ENCODE assay signal across 2 cellular contexts in the genomic region with DNA sequence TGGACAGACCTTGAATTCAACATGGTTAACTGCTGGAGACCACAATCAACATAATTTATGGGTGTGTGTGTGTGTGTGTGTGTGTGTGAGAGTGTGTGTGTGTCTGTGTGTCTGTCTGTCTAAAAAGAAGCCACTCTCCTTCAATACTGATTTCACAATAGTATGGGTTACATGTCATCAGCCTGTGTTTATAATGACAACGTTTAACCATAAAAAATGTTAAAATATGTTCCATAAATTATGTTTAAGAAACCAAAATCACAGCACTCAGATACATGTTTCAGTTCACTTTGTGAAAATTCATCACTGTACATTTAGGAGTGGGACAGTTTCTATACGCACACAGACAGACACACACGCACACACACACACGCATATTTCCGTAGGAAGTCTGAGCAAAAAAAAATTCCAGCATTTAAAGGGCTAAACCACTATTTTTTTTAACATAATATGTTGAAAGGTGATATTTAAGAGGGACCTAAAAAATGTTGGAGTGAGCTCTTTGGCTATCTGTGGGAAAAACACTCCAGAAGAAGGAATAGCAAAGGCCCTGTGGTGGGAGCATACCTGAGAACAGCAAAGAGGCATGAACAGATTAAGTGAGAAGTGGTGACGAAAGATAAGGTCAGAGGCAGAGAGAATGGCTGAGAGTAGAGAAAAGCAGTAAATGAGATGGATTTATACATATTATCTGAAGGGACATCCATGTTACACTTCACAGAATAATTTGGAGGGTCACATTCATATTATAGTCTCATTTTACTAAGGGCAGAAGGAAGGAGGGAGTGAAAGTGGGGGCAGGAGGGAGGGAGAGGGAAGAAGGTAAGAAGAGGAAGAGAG.
A peak's percentile ranks its signal among the peaks of the same experiment; 100 is the strongest.
TF ChIP-seq lines count a peak whose summit lies in the region.

No MANE protein-coding gene starts in this region.

TF ChIP-seq in HEK293T, 16 proteins besides CTCF, POLR2A, EP300 and RAD21:
- TF ChIP-seq LEF1 (IDR thresholded peaks at IDR 0.05; ENCODE audit: borderline replicate concordance), result no peak
- TF ChIP-seq, protein P1, sequence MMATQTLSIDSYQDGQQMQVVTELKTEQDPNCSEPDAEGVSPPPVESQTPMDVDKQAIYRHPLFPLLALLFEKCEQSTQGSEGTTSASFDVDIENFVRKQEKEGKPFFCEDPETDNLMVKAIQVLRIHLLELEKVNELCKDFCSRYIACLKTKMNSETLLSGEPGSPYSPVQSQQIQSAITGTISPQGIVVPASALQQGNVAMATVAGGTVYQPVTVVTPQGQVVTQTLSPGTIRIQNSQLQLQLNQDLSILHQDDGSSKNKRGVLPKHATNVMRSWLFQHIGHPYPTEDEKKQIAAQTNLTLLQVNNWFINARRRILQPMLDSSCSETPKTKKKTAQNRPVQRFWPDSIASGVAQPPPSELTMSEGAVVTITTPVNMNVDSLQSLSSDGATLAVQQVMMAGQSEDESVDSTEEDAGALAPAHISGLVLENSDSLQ (IDR thresholded peaks at IDR 0.05), result peak; percentile 83
- no peak for TF ChIP-seq HDGF (IDR thresholded peaks at IDR 0.05; ENCODE audit: borderline replicate concordance)

TF ChIP-seq in GM12878, 131 proteins besides CTCF, POLR2A, EP300 and RAD21:
- TF ChIP-seq IKZF1 (conservative IDR thresholded peaks at IDR 0.05) (0 out of 2 replicates have a peak, but pooled peaks have one; percentile 39), IKZF2 (IDR thresholded peaks at IDR 0.05) (0 out of 4 replicates have a peak, but pooled peaks of 1 of the 2 experiments have one; percentile 32), GATAD2B (conservative IDR thresholded peaks at IDR 0.05; ENCODE audit: low read depth) (no peak)
- TF ChIP-seq, protein P2, sequence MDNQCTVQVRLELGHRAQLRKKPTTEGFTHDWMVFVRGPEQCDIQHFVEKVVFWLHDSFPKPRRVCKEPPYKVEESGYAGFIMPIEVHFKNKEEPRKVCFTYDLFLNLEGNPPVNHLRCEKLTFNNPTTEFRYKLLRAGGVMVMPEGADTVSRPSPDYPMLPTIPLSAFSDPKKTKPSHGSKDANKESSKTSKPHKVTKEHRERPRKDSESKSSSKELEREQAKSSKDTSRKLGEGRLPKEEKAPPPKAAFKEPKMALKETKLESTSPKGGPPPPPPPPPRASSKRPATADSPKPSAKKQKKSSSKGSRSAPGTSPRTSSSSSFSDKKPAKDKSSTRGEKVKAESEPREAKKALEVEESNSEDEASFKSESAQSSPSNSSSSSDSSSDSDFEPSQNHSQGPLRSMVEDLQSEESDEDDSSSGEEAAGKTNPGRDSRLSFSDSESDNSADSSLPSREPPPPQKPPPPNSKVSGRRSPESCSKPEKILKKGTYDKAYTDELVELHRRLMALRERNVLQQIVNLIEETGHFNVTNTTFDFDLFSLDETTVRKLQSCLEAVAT (IDR thresholded peaks at IDR 0.05), result peak; percentile 78; the same call in 1 of the 2 replicates
